Comparison of ENCODE assay signal across 19 cellular contexts in the genomic region with DNA sequence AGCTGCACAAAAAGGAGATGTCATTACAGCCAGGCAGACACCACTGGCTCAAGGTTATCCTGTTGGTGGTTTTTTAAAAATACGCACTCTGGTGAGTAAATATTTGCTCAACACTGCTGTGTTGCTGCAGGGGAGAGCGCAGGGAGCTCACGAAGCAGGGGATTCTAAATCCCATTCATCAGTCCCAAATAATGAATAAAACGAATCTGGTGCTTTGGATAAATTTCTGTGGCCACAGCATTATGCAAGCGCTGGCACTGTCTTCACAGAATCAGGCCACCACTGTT.
"Had no signal": no experiment of that assay in that cellular context is flagged by ENCODE, and none has a peak within 500 bp of the region (broad histone marks: within the 10 kb centered on the region; RNA-seq: fewer than 3 reads in every experiment).

No MANE protein-coding gene starts in this region.

- H3K27ac ChIP-seq: neutrophil, right lobe of liver, testis, transverse colon had no signal

- H3K4me1 ChIP-seq: heart left ventricle, right lobe of liver, testis, transverse colon had no signal

- H3K9me3 ChIP-seq: heart left ventricle, neutrophil, right lobe of liver, testis, transverse colon had no signal

- H3K27me3 ChIP-seq: heart left ventricle, neutrophil, right lobe of liver, testis, transverse colon had no signal

- H3K36me3 ChIP-seq: transverse colon had no signal

- H3K4me3 ChIP-seq: heart left ventricle, right lobe of liver, skin epidermis, testis, transverse colon had no signal

- DNase-seq: activated CD4-positive, alpha-beta T cell treated with anti-CD3 and anti-CD28 coated beads for 4 hours; activated CD4-positive, alpha-beta T cell treated with anti-CD3 and anti-CD28 coated beads, Interleukin-2, amount 50 U/mL, for 4 hours; activated naive CD4-positive, alpha-beta T cell; activated T-cell treated with anti-CD3 and anti-CD28 coated beads for 4 hours; activated T-cell treated with anti-CD3 and anti-CD28 coated beads, Interleukin-2, amount 50 U/mL, for 72 hours; cortex of kidney; immature natural killer cell; left colon; naive B cell; nephron progenitor cell; stimulated activated CD4-positive, alpha-beta T cell treated with anti-CD3 and anti-CD28 coated beads, Interleukin-12 subunit alpha, Interleukin-12 subunit beta, amount 100 ng/mL, for 4 hours; stimulated activated CD4-positive, alpha-beta T cell treated with anti-CD3 and anti-CD28 coated beads, Interleukin-4, amount 100 ng/mL, for 1 hour; stimulated activated naive CD8-positive, alpha-beta T cell treated with anti-CD3 and anti-CD28 coated beads, Interleukin-15, Interleukin-2, amounts not matched to agents 100 U/mL and 50 U/mL, for 24 hours; testis; transverse colon had no signal
